1 cellular context compared by ENCODE assay signal in genomic region chr16:11613381-11614303, GRCh38.
A peak's percentile ranks its signal among the peaks of the same experiment; 100 is the strongest.
TF ChIP-seq lines count a peak whose summit lies in the region.

No MANE protein-coding gene starts in this region.

TF ChIP-seq in H1, 55 proteins besides CTCF, POLR2A, EP300 and RAD21:
- TF ChIP-seq RFX5 (IDR thresholded peaks at IDR 0.05; ENCODE audit: borderline replicate concordance, low read depth, low read length) (no peak), CEBPB (IDR thresholded peaks at IDR 0.05; ENCODE audit: low read depth, low read length) (no peak), CBX8 (IDR thresholded peaks at IDR 0.05; ENCODE audit: borderline replicate concordance, low read depth, low read length) (no peak), KDM1A (IDR thresholded peaks at IDR 0.05; ENCODE audit: borderline replicate concordance, low read length) (peak; percentile 75; the same call in 1 of the 2 replicates), SRF (IDR thresholded peaks at IDR 0.05; ENCODE audit: low read depth, low read length) (no peak), HDAC2 (IDR thresholded peaks at IDR 0.05; ENCODE audit: borderline replicate concordance in 1 of 2, low read depth in 2 of 2, low read length in 2 of 2) (0 out of 4 replicates have a peak, but pooled peaks of 1 of the 2 experiments have one; percentile 31), FOSL1 (IDR thresholded peaks at IDR 0.05; ENCODE audit: insufficient read depth, low read depth, low read length) (no peak), BRCA1 (IDR thresholded peaks at IDR 0.05; ENCODE audit: low read depth, low read length) (no peak), SIX5 (IDR thresholded peaks at IDR 0.05; ENCODE audit: low read depth, low read length) (no peak), CHD2 (IDR thresholded peaks at IDR 0.05; ENCODE audit: low read length) (no peak), PHF8 (conservative IDR thresholded peaks at IDR 0.05; ENCODE audit: low read depth, low read length) (no peak), ASH2L (IDR thresholded peaks at IDR 0.05; ENCODE audit: low read length) (no peak), YY1 (IDR thresholded peaks at IDR 0.05; ENCODE audit: low read depth, low read length) (no peak), ATF2 (IDR thresholded peaks at IDR 0.05; ENCODE audit: low read length) (no peak)
- TF ChIP-seq, protein P1, sequence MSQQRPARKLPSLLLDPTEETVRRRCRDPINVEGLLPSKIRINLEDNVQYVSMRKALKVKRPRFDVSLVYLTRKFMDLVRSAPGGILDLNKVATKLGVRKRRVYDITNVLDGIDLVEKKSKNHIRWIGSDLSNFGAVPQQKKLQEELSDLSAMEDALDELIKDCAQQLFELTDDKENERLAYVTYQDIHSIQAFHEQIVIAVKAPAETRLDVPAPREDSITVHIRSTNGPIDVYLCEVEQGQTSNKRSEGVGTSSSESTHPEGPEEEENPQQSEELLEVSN (IDR thresholded peaks at IDR 0.05), result no peak
- TF ChIP-seq, protein P2, sequence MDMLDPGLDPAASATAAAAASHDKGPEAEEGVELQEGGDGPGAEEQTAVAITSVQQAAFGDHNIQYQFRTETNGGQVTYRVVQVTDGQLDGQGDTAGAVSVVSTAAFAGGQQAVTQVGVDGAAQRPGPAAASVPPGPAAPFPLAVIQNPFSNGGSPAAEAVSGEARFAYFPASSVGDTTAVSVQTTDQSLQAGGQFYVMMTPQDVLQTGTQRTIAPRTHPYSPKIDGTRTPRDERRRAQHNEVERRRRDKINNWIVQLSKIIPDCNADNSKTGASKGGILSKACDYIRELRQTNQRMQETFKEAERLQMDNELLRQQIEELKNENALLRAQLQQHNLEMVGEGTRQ (IDR thresholded peaks at IDR 0.05; ENCODE audit: low read length), result no peak
TF ChIP-seq in H1: peak in this region for 2.
